Comparison of ENCODE assay signal across 8 cellular contexts in the genomic region with DNA sequence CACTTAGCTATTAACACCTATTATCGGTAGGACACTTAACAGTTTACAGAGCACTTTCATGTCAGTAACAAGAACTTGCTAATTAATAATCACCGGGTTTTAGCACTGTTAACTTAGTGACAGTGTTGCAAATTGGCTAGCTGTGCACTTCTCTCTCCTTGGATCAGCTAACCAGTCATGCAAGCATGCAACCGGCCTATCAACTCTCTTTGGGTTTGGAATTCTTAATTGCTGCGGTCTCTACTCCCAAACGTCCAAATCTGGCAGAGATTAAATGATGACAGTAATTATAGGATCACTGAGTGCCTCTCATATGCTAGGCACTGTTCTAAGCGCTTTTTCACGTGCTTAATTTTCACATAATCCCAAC. TPM values are rescaled to one million over a fixed set of nuclear protein-coding genes. Genes with fewer than 3 reads are reported as not detected.
A peak's percentile ranks its signal among the peaks of the same experiment; 100 is the strongest.
DNase-seq lines count a peak whose midpoint lies in the region; ATAC-seq and TF ChIP-seq lines count a peak whose summit lies in the region.

No MANE protein-coding gene starts in this region.

- H3K36me3 Mint-ChIP-seq in stimulated activated naive CD8-positive, alpha-beta T cell treated with anti-CD3 and anti-CD28 coated beads, Interleukin-15, Interleukin-2, amounts not matched to agents 100 ng/mL and 50 ng/mL, for 24 hours (ENCODE audit: low read depth): peaks cover 8% of the 10 kb centered on the region

- H3K4me3 ChIP-seq in liver (ENCODE audit: low read depth in 1 of 3, low read length in 3 of 3): peak overlapping the region in 2 of 3 donors; percentile 76 to 98

- no peaks in the 10 kb centered on the region for H3K27me3 ChIP-seq in liver (ENCODE audit: control insufficient read depth in 4 of 4, insufficient read depth in 4 of 4, low read length in 3 of 4)

- peak overlapping the region; percentile 64 to 78 for H3K27ac ChIP-seq in liver (ENCODE audit: low read depth in 1 of 2, low read length in 2 of 2)

- H3K9me3 Mint-ChIP-seq in stimulated activated naive CD8-positive, alpha-beta T cell treated with anti-CD3 and anti-CD28 coated beads, Interleukin-15, Interleukin-2, amounts not matched to agents 100 ng/mL and 50 ng/mL, for 24 hours: no peaks in the 10 kb centered on the region

- TF ChIP-seq RAD21 in liver (IDR thresholded peaks at IDR 0.05): no peak

- ATAC-seq in stimulated activated naive CD8-positive, alpha-beta T cell treated with anti-CD3 and anti-CD28 coated beads, Interleukin-15, Interleukin-2, amounts not matched to agents 100 U/mL and 50 U/mL, for 24 hours: no peak
- no peak for ATAC-seq in GM18498 (IDR thresholded peaks at IDR 0.05; ENCODE audit: unreplicated experiment)
- ATAC-seq in GM19455 (IDR thresholded peaks at IDR 0.05; ENCODE audit: unreplicated experiment): no peak

- no peak for TF ChIP-seq CTCF in liver (IDR thresholded peaks at IDR 0.05; ENCODE audit: low read depth, low read length, missing input control)

- H3K27me3 Mint-ChIP-seq in stimulated activated naive CD8-positive, alpha-beta T cell treated with anti-CD3 and anti-CD28 coated beads, Interleukin-15, Interleukin-2, amounts not matched to agents 100 ng/mL and 50 ng/mL, for 24 hours: no peaks in the 10 kb centered on the region

- WGBS in liver: 40% methylated on average over 7 of the region's 7 CpGs

- DNase-seq in stimulated activated naive CD8-positive, alpha-beta T cell treated with anti-CD3 and anti-CD28 coated beads, Interleukin-15, Interleukin-2, amounts not matched to agents 100 U/mL and 50 U/mL, for 24 hours: no peak
- DNase-seq in amniotic epithelial cell (ENCODE audit: low read depth) (peak; percentile 14), globus pallidus (ENCODE audit: low spot score) (no peak), ureter (ENCODE audit: low spot score) (no peak)

- H3K9ac ChIP-seq in liver (ENCODE audit: low read depth in 1 of 2, low read length in 2 of 2): no peak overlapping the region

- no peak overlapping the region for H3K27ac Mint-ChIP-seq in stimulated activated naive CD8-positive, alpha-beta T cell treated with anti-CD3 and anti-CD28 coated beads, Interleukin-15, Interleukin-2, amounts not matched to agents 100 ng/mL and 50 ng/mL, for 24 hours

- H3K36me3 ChIP-seq in liver (ENCODE audit: control insufficient read depth in 4 of 4, insufficient read depth in 3 of 4, low read depth in 1 of 4, low read length in 3 of 4): no peaks in the 10 kb centered on the region

- peaks cover 42% of the 10 kb centered on the region for H3K4me1 Mint-ChIP-seq in stimulated activated naive CD8-positive, alpha-beta T cell treated with anti-CD3 and anti-CD28 coated beads, Interleukin-15, Interleukin-2, amounts not matched to agents 100 ng/mL and 50 ng/mL, for 24 hours (ENCODE audit: low read depth)

- peaks cover 0 to 3% (median 0%) of the 10 kb centered on the region in 4 donors for H3K9me3 ChIP-seq in liver (ENCODE audit: control insufficient read depth in 4 of 4, low read length in 3 of 4)

- H3K4me3 Mint-ChIP-seq in stimulated activated naive CD8-positive, alpha-beta T cell treated with anti-CD3 and anti-CD28 coated beads, Interleukin-15, Interleukin-2, amounts not matched to agents 100 ng/mL and 50 ng/mL, for 24 hours: peak overlapping the region; percentile 91

- H3K4me1 ChIP-seq in liver (ENCODE audit: control insufficient read depth in 4 of 4, insufficient read depth in 4 of 4, low read length in 3 of 4): peaks cover 0 to 22% (median 19%) of the 10 kb centered on the region in 4 donors

TF ChIP-seq in liver, 16 proteins besides CTCF, POLR2A, EP300 and RAD21:
- TF ChIP-seq, protein P1, sequence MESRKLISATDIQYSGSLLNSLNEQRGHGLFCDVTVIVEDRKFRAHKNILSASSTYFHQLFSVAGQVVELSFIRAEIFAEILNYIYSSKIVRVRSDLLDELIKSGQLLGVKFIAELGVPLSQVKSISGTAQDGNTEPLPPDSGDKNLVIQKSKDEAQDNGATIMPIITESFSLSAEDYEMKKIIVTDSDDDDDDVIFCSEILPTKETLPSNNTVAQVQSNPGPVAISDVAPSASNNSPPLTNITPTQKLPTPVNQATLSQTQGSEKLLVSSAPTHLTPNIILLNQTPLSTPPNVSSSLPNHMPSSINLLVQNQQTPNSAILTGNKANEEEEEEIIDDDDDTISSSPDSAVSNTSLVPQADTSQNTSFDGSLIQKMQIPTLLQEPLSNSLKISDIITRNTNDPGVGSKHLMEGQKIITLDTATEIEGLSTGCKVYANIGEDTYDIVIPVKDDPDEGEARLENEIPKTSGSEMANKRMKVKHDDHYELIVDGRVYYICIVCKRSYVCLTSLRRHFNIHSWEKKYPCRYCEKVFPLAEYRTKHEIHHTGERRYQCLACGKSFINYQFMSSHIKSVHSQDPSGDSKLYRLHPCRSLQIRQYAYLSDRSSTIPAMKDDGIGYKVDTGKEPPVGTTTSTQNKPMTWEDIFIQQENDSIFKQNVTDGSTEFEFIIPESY (IDR thresholded peaks at IDR 0.05): no peak
- no peak for TF ChIP-seq FOXA2 (IDR thresholded peaks at IDR 0.05)
- no peak for TF ChIP-seq HNF4A (conservative IDR thresholded peaks at IDR 0.05)
- no peak for TF ChIP-seq SP1 (IDR thresholded peaks at IDR 0.05)
- TF ChIP-seq NR2F2 (IDR thresholded peaks at IDR 0.05): no peak
- TF ChIP-seq JUND (IDR thresholded peaks at IDR 0.05): no peak
- TF ChIP-seq, protein P2, sequence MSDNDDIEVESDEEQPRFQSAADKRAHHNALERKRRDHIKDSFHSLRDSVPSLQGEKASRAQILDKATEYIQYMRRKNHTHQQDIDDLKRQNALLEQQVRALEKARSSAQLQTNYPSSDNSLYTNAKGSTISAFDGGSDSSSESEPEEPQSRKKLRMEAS (IDR thresholded peaks at IDR 0.05): no peak
- TF ChIP-seq TAF1 (conservative IDR thresholded peaks at IDR 0.05): no peak
- no peak for TF ChIP-seq FOXA1 (IDR thresholded peaks at IDR 0.05)
- no peak for TF ChIP-seq HNF4G (IDR thresholded peaks at IDR 0.05)
- TF ChIP-seq, protein P3, sequence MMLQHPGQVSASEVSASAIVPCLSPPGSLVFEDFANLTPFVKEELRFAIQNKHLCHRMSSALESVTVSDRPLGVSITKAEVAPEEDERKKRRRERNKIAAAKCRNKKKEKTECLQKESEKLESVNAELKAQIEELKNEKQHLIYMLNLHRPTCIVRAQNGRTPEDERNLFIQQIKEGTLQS (IDR thresholded peaks at IDR 0.05): no peak
- TF ChIP-seq, protein P4, sequence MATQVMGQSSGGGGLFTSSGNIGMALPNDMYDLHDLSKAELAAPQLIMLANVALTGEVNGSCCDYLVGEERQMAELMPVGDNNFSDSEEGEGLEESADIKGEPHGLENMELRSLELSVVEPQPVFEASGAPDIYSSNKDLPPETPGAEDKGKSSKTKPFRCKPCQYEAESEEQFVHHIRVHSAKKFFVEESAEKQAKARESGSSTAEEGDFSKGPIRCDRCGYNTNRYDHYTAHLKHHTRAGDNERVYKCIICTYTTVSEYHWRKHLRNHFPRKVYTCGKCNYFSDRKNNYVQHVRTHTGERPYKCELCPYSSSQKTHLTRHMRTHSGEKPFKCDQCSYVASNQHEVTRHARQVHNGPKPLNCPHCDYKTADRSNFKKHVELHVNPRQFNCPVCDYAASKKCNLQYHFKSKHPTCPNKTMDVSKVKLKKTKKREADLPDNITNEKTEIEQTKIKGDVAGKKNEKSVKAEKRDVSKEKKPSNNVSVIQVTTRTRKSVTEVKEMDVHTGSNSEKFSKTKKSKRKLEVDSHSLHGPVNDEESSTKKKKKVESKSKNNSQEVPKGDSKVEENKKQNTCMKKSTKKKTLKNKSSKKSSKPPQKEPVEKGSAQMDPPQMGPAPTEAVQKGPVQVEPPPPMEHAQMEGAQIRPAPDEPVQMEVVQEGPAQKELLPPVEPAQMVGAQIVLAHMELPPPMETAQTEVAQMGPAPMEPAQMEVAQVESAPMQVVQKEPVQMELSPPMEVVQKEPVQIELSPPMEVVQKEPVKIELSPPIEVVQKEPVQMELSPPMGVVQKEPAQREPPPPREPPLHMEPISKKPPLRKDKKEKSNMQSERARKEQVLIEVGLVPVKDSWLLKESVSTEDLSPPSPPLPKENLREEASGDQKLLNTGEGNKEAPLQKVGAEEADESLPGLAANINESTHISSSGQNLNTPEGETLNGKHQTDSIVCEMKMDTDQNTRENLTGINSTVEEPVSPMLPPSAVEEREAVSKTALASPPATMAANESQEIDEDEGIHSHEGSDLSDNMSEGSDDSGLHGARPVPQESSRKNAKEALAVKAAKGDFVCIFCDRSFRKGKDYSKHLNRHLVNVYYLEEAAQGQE (IDR thresholded peaks at IDR 0.05): no peak
- TF ChIP-seq YY1 (IDR thresholded peaks at IDR 0.05): no peak
- no peak for TF ChIP-seq GABPA (IDR thresholded peaks at IDR 0.05 in 1 of 2, conservative IDR thresholded peaks at IDR 0.05 in 1 of 2)
- no peak for TF ChIP-seq EGR1 (IDR thresholded peaks at IDR 0.05; ENCODE audit: low read depth in 2 of 2)
- no peak for TF ChIP-seq RXRA (IDR thresholded peaks at IDR 0.05)

RNA-seq across cellular contexts. Expression of a gene that starts 1.2 kb away (rescaled TPM):
- 10 to 100 TPM in 1 of 2 donors, 1 to 10 TPM in 1; 8.4 to 14.0 TPM for total RNA-seq in liver
- polyA plus RNA-seq in liver: 10 to 100 TPM in 1 of 2 donors, 1 to 10 TPM in 1; 5.3 to 10.2 TPM
- 51.9 TPM for total RNA-seq in ureter

RNA-seq across cellular contexts. Expression of a gene that starts 25.4 kb away (rescaled TPM):
- total RNA-seq in liver (under 1 TPM in 1 of 2 donors, not detected in 1; 0.08 TPM), ureter (not detected)
- polyA plus RNA-seq in liver: under 1 TPM in 1 of 2 donors, not detected in 1; 0.05 TPM

RNA-seq across cellular contexts. Expression of a gene that starts 25.7 kb away (rescaled TPM):
- total RNA-seq in liver (1 to 10 TPM in 1 of 2 donors, under 1 TPM in 1; 0.89 to 3.0 TPM), ureter (5.2 TPM)
- 1 to 10 TPM in 1 of 2 donors, under 1 TPM in 1; 0.94 to 1.7 TPM for polyA plus RNA-seq in liver
